In genomic region chr19:55670280-55671053, GRCh38 we compare ENCODE assay signal across 10 cellular contexts. TPM values are rescaled to one million over a fixed set of nuclear protein-coding genes. Genes with fewer than 3 reads are reported as not detected.
DNase-seq lines count a peak whose midpoint lies in the region; ATAC-seq and TF ChIP-seq lines count a peak whose summit lies in the region.
"Had no signal": no experiment of that assay in that cellular context is flagged by ENCODE, and none has a peak within 500 bp of the region (broad histone marks: within the 10 kb centered on the region; RNA-seq: fewer than 3 reads in every experiment).

No MANE protein-coding gene starts in this region.

- H3F3A ChIP-seq in GM23338 (replicated peaks; ENCODE audit: low read depth) = peaks cover 42% of the 10 kb centered on the region

- H3K9me2 ChIP-seq in GM23338 (ENCODE audit: insufficient read depth) (no peaks in the 10 kb centered on the region), OCI-LY7 (ENCODE audit: insufficient read depth, low read length) (no peaks in the 10 kb centered on the region)

- H3K79me2 ChIP-seq in GM23338 (replicated peaks; ENCODE audit: insufficient read depth) = peaks cover 69% of the 10 kb centered on the region
- peaks cover 36% of the 10 kb centered on the region for H3K79me2 ChIP-seq in OCI-LY7 (ENCODE audit: insufficient read depth, low read depth, low read length)

- peaks cover 19% of the 10 kb centered on the region for H3K4me1 ChIP-seq in CD4-positive, CD25-positive, alpha-beta regulatory T cell (ENCODE audit: control insufficient read depth, insufficient read depth, low read length, poor library complexity, severe bottlenecking)
- H3K4me1 ChIP-seq in GM23338 (ENCODE audit: insufficient read depth) (peaks cover 21% of the 10 kb centered on the region), adrenal gland (replicated peaks in 1 of 2) (peaks cover 0 to 22% of the 10 kb centered on the region in 2 donors), mesodermal cell (ENCODE audit: control insufficient read depth, insufficient read depth, low read length, poor library complexity, severe bottlenecking) (peaks cover 10% of the 10 kb centered on the region), OCI-LY7 (ENCODE audit: insufficient read depth, low read length, poor library complexity, severe bottlenecking) (peaks cover 17% of the 10 kb centered on the region)

- POLR2A ChIA-PET in OCI-LY7 (lab: Charles Lee) = no interaction called here

- H3K4me3 Mint-ChIP-seq in CD4-positive, CD25-positive, alpha-beta regulatory T cell = peak overlapping the region in 3 of 4 donors; percentile 21 to 86 (median 61)
- peak overlapping the region; percentile 23; the same call in 2 of the 3 replicates for H3K4me3 Mint-ChIP-seq in GM23338

- intact Hi-C loops in adrenal gland (cut with DNase I) (no loop called here), OCI-LY7 (cut with micrococcal nuclease; ENCODE audit: unreplicated experiment) (no loop called here)

- H4K20me1 ChIP-seq in GM23338 (replicated peaks; ENCODE audit: insufficient read depth) (peaks cover 37% of the 10 kb centered on the region), OCI-LY7 (ENCODE audit: insufficient read depth, low read length) (no peaks in the 10 kb centered on the region; the same call in 1 of the 2 replicates)

- H2AFZ ChIP-seq in GM23338 = no peak overlapping the region
- no peak overlapping the region for H2AFZ ChIP-seq in OCI-LY7 (ENCODE audit: low read length)

- H3K9me3 ChIP-seq in CD4-positive, CD25-positive, alpha-beta regulatory T cell (ENCODE audit: control insufficient read depth in 2 of 2, low read length in 2 of 2) = no peaks in the 10 kb centered on the region
- H3K9me3 ChIP-seq in adrenal gland (replicated peaks in 1 of 3) (no peaks in the 10 kb centered on the region), mesodermal cell (ENCODE audit: control insufficient read depth, low read length) (no peaks in the 10 kb centered on the region), OCI-LY7 (ENCODE audit: low read length) (no peaks in the 10 kb centered on the region)
- H3K9me3 ChIP-seq: gastrocnemius medialis had no signal

- no peak overlapping the region for H3K27ac Mint-ChIP-seq in CD4-positive, CD25-positive, alpha-beta regulatory T cell
- H3K27ac Mint-ChIP-seq in GM23338 = peak overlapping the region; percentile 16; the same call in 1 of the 2 replicates

- no peaks in the 10 kb centered on the region for H3K27me3 ChIP-seq in CD4-positive, CD25-positive, alpha-beta regulatory T cell (ENCODE audit: control insufficient read depth, insufficient read depth, low read length)
- H3K27me3 ChIP-seq in GM23338 (ENCODE audit: insufficient read depth) (no peaks in the 10 kb centered on the region), adrenal gland (no peaks in the 10 kb centered on the region)
- H3K27me3 ChIP-seq: gastrocnemius medialis had no signal

- no peaks in the 10 kb centered on the region for H3K27me3 Mint-ChIP-seq in CD4-positive, CD25-positive, alpha-beta regulatory T cell
- H3K27me3 Mint-ChIP-seq in GM23338 (ENCODE audit: insufficient read depth, low read depth, poor library complexity) = peaks cover 43% of the 10 kb centered on the region

- no peak for TF ChIP-seq POLR2A in adrenal gland (IDR thresholded peaks at IDR 0.05)

- peaks cover 60% of the 10 kb centered on the region for H3K36me3 ChIP-seq in CD4-positive, CD25-positive, alpha-beta regulatory T cell (ENCODE audit: control insufficient read depth, insufficient read depth, low read length)
- H3K36me3 ChIP-seq in GM23338 (ENCODE audit: insufficient read depth) = peaks cover 17% of the 10 kb centered on the region
- H3K36me3 ChIP-seq in adrenal gland (replicated peaks in 1 of 2) = peaks cover 0 to 59% of the 10 kb centered on the region in 2 donors
- peaks cover 73% of the 10 kb centered on the region for H3K36me3 ChIP-seq in mesodermal cell (ENCODE audit: control insufficient read depth, insufficient read depth, low read length)
- H3K36me3 ChIP-seq in OCI-LY7 (ENCODE audit: insufficient read depth, low read length) = peaks cover 95% of the 10 kb centered on the region

- no peak overlapping the region for H3K4me3 ChIP-seq in CD4-positive, CD25-positive, alpha-beta regulatory T cell (ENCODE audit: low read depth, low read length)
- no peak overlapping the region for H3K4me3 ChIP-seq in GM23338
- no peak overlapping the region for H3K4me3 ChIP-seq in adrenal gland
- no peak overlapping the region for H3K4me3 ChIP-seq in mesodermal cell (ENCODE audit: extremely low read depth, insufficient read depth, low read length, poor library complexity, severe bottlenecking)
- H3K4me3 ChIP-seq in OCI-LY7 (ENCODE audit: low read depth, low read length, poor library complexity, severe bottlenecking) = no peak overlapping the region
- H3K4me3 ChIP-seq: gastrocnemius medialis had no signal

- no peak overlapping the region for H3K4me2 ChIP-seq in GM23338
- no peak overlapping the region for H3K4me2 ChIP-seq in OCI-LY7 (ENCODE audit: low read length)

- no peaks in the 10 kb centered on the region for H3K9me3 Mint-ChIP-seq in CD4-positive, CD25-positive, alpha-beta regulatory T cell
- H3K9me3 Mint-ChIP-seq in GM23338 = peaks cover 6% of the 10 kb centered on the region; the same call in 2 of the 3 replicates

- H3K27ac ChIP-seq in CD4-positive, CD25-positive, alpha-beta regulatory T cell (ENCODE audit: insufficient read depth, low read length, poor library complexity, severe bottlenecking) = peak overlapping the region; percentile 19
- peak overlapping the region; percentile 90 for H3K27ac ChIP-seq in GM23338 (ENCODE audit: low read depth)
- no peak overlapping the region for H3K27ac ChIP-seq in adrenal gland
- peak overlapping the region; percentile 23 for H3K27ac ChIP-seq in mesodermal cell (ENCODE audit: low read depth, low read length, severe bottlenecking)
- H3K27ac ChIP-seq in OCI-LY7 (ENCODE audit: low read depth, low read length, poor library complexity, severe bottlenecking) = no peak overlapping the region
- H3K27ac ChIP-seq: gastrocnemius medialis had no signal

- DNase-seq in CD4-positive, CD25-positive, alpha-beta regulatory T cell = peak in 2 of 3 donors; percentile 22 to 27
- DNase-seq in GM23338 (ENCODE audit: low spot score) (no peak), adrenal gland (peak in 4 of 7 donors; percentile 51 to 66 (median 64)), OCI-LY7 (ENCODE audit: low spot score) (no peak), GM10266 (ENCODE audit: extremely low spot score) (no peak)
- DNase-seq: activated CD4-positive, alpha-beta T cell treated with anti-CD3 and anti-CD28 coated beads for 48 hours; gastrocnemius medialis had no signal

- CTCF ChIA-PET in OCI-LY7 (lab: Charles Lee; ENCODE audit: unreplicated experiment) = interaction anchor here (0.6 kb wide), 1 partner anchor 187 kb away, joined by 3 read pairs; no protein-coding TSS in a partner anchor

- WGBS in adrenal gland, 4 donors = 62 to 81% (median 66%) methylated on average over 16 to 23 of the region's 23 CpGs
- WGBS in mesodermal cell (ENCODE audit: insufficient coverage in 2 of 2), 2 experiments = 91 to 94% methylated on average over 18 to 22 of the region's 23 CpGs

- no peak for ATAC-seq in CD4-positive, CD25-positive, alpha-beta regulatory T cell (ENCODE audit: low read depth in 2 of 2)
- ATAC-seq in GM23338 = no peak
- ATAC-seq in GM18868 (IDR thresholded peaks at IDR 0.05; ENCODE audit: unreplicated experiment) = no peak
- no peak for ATAC-seq in GM21381 (IDR thresholded peaks at IDR 0.05; ENCODE audit: unreplicated experiment)
- ATAC-seq: gastrocnemius medialis had no signal

- no TSS peak for BruUV-seq in OCI-LY7 (replicated peaks; lab: Mats Ljungman, UMichigan)

- peaks cover 8 to 51% (median 11%) of the 10 kb centered on the region in 4 donors for H3K4me1 Mint-ChIP-seq in CD4-positive, CD25-positive, alpha-beta regulatory T cell
- H3K4me1 Mint-ChIP-seq in GM23338 = peaks cover 33% of the 10 kb centered on the region

- H3K36me3 Mint-ChIP-seq in CD4-positive, CD25-positive, alpha-beta regulatory T cell = peaks cover 18% of the 10 kb centered on the region
- peaks cover 85% of the 10 kb centered on the region for H3K36me3 Mint-ChIP-seq in GM23338 (ENCODE audit: low read depth)

- no peak for TF ChIP-seq CTCF in GM23338 (conservative IDR thresholded peaks at IDR 0.05; ENCODE audit: low read depth in 2 of 2)
- TF ChIP-seq CTCF in adrenal gland (IDR thresholded peaks at IDR 0.05) = no peak
- no peak for TF ChIP-seq CTCF in OCI-LY7 (conservative IDR thresholded peaks at IDR 0.05; ENCODE audit: low read length)
- no peak for TF ChIP-seq CTCF in GM10266 (IDR thresholded peaks at IDR 0.05; ENCODE audit: control insufficient read depth, insufficient read depth, low read depth, missing control alignments)

RNA-seq across cellular contexts. Expression of gene EPN1, which starts 4.6 kb away (rescaled TPM):
- 46.1 TPM for total RNA-seq in CD4-positive, CD25-positive, alpha-beta regulatory T cell
- polyA plus RNA-seq in CD4-positive, CD25-positive, alpha-beta regulatory T cell = 1 to 10 TPM; 6.3 to 8.3 (median 7.6) TPM
- total RNA-seq in GM23338 (2014; rRNA removed; shearing (Covaris generic)) = 208 and 223 TPM in 2 replicates
- polyA plus RNA-seq in GM23338 (2016; fragmentation: Nextera tagmentation; extraction: Ambion mirVana) = 47.1 and 48.9 TPM in 2 replicates
- 100 to 1,000 TPM; 119 to 235 (median 162) TPM for total RNA-seq in adrenal gland
- 100 to 1,000 TPM in 1 of 3 donors, 10 to 100 TPM in 2; 27.8 to 151 (median 77.1) TPM for polyA plus RNA-seq in adrenal gland
- polyA plus RNA-seq in mesodermal cell (2013, experiment 1 of 2) = 94.2 TPM
- 82.7 TPM for polyA plus RNA-seq in mesodermal cell (2013, experiment 2 of 2)
- 40.5 and 46.3 TPM in 2 replicates for total RNA-seq in OCI-LY7 (2014; rRNA removed; shearing (Covaris generic))
- total RNA-seq in OCI-LY7 (2022) = 120 and 121 TPM in 2 replicates

RNA-seq across cellular contexts. Expression of gene U2AF2, which starts 15.6 kb away (rescaled TPM):
- total RNA-seq in CD4-positive, CD25-positive, alpha-beta regulatory T cell = 283 TPM
- 1 to 10 TPM; 7.2 to 9.3 (median 8.2) TPM for polyA plus RNA-seq in CD4-positive, CD25-positive, alpha-beta regulatory T cell
- total RNA-seq in GM23338 (2014; rRNA removed; shearing (Covaris generic)) = 233 and 234 TPM in 2 replicates
- polyA plus RNA-seq in GM23338 (2016; fragmentation: Nextera tagmentation; extraction: Ambion mirVana) = 73.1 and 75.2 TPM in 2 replicates
- 100 to 1,000 TPM in 6 of 8 donors, 10 to 100 TPM in 2; 76.0 to 178 (median 122) TPM for total RNA-seq in adrenal gland
- polyA plus RNA-seq in adrenal gland = 100 to 1,000 TPM in 1 of 3 donors, 10 to 100 TPM in 2; 58.9 to 243 (median 85.3) TPM
- 145 TPM for polyA plus RNA-seq in mesodermal cell (2013, experiment 1 of 2)
- 128 TPM for polyA plus RNA-seq in mesodermal cell (2013, experiment 2 of 2)
- total RNA-seq in OCI-LY7 (2014; rRNA removed; shearing (Covaris generic)) = 193 and 211 TPM in 2 replicates
- 233 and 264 TPM in 2 replicates for total RNA-seq in OCI-LY7 (2022)

RNA-seq across cellular contexts. Expression of gene CCDC106, which starts 22.5 kb away (rescaled TPM):
- total RNA-seq in CD4-positive, CD25-positive, alpha-beta regulatory T cell = 0.99 TPM
- polyA plus RNA-seq in CD4-positive, CD25-positive, alpha-beta regulatory T cell = 1 to 10 TPM in 1 of 4 donors, under 1 TPM in 3; 0.22 to 1.0 (median 0.51) TPM
- 8.2 and 12.0 TPM in 2 replicates for total RNA-seq in GM23338 (2014; rRNA removed; shearing (Covaris generic))
- 17.6 and 19.9 TPM in 2 replicates for polyA plus RNA-seq in GM23338 (2016; fragmentation: Nextera tagmentation; extraction: Ambion mirVana)
- total RNA-seq in adrenal gland = 10 to 100 TPM; 22.1 to 42.8 (median 27.9) TPM
- polyA plus RNA-seq in adrenal gland = 10 to 100 TPM; 14.8 to 63.8 (median 42.8) TPM
- polyA plus RNA-seq in mesodermal cell (2013, experiment 1 of 2) = 16.0 TPM
- polyA plus RNA-seq in mesodermal cell (2013, experiment 2 of 2) = 13.4 TPM
- 29.4 and 30.1 TPM in 2 replicates for total RNA-seq in OCI-LY7 (2014; rRNA removed; shearing (Covaris generic))
- total RNA-seq in OCI-LY7 (2022) = 29.0 and 30.9 TPM in 2 replicates

RNA-seq across cellular contexts. Expression of gene ZNF581, which starts 27.0 kb away (rescaled TPM):
- total RNA-seq in CD4-positive, CD25-positive, alpha-beta regulatory T cell = 23.7 TPM
- polyA plus RNA-seq in CD4-positive, CD25-positive, alpha-beta regulatory T cell = 10 to 100 TPM; 26.5 to 36.6 (median 35.1) TPM
- total RNA-seq in GM23338 (2014; rRNA removed; shearing (Covaris generic)) = 67.2 and 87.6 TPM in 2 replicates
- 48.5 and 50.7 TPM in 2 replicates for polyA plus RNA-seq in GM23338 (2016; fragmentation: Nextera tagmentation; extraction: Ambion mirVana)
- 10 to 100 TPM; 16.8 to 55.7 (median 23.7) TPM for total RNA-seq in adrenal gland
- polyA plus RNA-seq in adrenal gland = 10 to 100 TPM in 2 of 3 donors, 1 to 10 TPM in 1; 8.7 to 23.3 (median 22.4) TPM
- 55.6 TPM for polyA plus RNA-seq in mesodermal cell (2013, experiment 1 of 2)
- polyA plus RNA-seq in mesodermal cell (2013, experiment 2 of 2) = 47.0 TPM
- 26.6 and 44.5 TPM in 2 replicates for total RNA-seq in OCI-LY7 (2014; rRNA removed; shearing (Covaris generic))
- total RNA-seq in OCI-LY7 (2022) = 39.7 and 41.8 TPM in 2 replicates

RNA-seq across cellular contexts. Expression of gene ZNF580, which starts 29.7 kb away (rescaled TPM):
- 30.8 TPM for total RNA-seq in CD4-positive, CD25-positive, alpha-beta regulatory T cell
- polyA plus RNA-seq in CD4-positive, CD25-positive, alpha-beta regulatory T cell = 10 to 100 TPM; 14.3 to 18.9 (median 16.0) TPM
- total RNA-seq in GM23338 (2014; rRNA removed; shearing (Covaris generic)) = 10.9 and 18.7 TPM in 2 replicates
- polyA plus RNA-seq in GM23338 (2016; fragmentation: Nextera tagmentation; extraction: Ambion mirVana) (23.6 and 23.9 TPM in 2 replicates), adrenal gland (100 to 1,000 TPM in 1 of 3 donors, 10 to 100 TPM in 2; 16.6 to 101 (median 97.5) TPM)
- total RNA-seq in adrenal gland (10 to 100 TPM; 23.3 to 68.7 (median 46.0) TPM), OCI-LY7 (2022) (50.0 and 52.1 TPM in 2 replicates)
- 37.5 TPM for polyA plus RNA-seq in mesodermal cell (2013, experiment 1 of 2)
- 29.0 TPM for polyA plus RNA-seq in mesodermal cell (2013, experiment 2 of 2)
- total RNA-seq in OCI-LY7 (2014; rRNA removed; shearing (Covaris generic)) = 17.6 and 24.4 TPM in 2 replicates

Comparison
In these comparisons a context has a peak if more than half of its experiments do, and no peak if none do; other contexts are left out.
1. DNase-seq: peak in CD4-positive, CD25-positive, alpha-beta regulatory T cell (2 of 3) and adrenal gland (4 of 7); none in GM23338 (single experiment), OCI-LY7 (single experiment) and GM10266 (single experiment).
2. H3K27ac ChIP-seq: peak in CD4-positive, CD25-positive, alpha-beta regulatory T cell (single experiment), GM23338 (single experiment) and mesodermal cell (single experiment); none in adrenal gland (0 of 5) and OCI-LY7 (single experiment).